Comparison of ENCODE assay signal across 21 cellular contexts in the genomic region with DNA sequence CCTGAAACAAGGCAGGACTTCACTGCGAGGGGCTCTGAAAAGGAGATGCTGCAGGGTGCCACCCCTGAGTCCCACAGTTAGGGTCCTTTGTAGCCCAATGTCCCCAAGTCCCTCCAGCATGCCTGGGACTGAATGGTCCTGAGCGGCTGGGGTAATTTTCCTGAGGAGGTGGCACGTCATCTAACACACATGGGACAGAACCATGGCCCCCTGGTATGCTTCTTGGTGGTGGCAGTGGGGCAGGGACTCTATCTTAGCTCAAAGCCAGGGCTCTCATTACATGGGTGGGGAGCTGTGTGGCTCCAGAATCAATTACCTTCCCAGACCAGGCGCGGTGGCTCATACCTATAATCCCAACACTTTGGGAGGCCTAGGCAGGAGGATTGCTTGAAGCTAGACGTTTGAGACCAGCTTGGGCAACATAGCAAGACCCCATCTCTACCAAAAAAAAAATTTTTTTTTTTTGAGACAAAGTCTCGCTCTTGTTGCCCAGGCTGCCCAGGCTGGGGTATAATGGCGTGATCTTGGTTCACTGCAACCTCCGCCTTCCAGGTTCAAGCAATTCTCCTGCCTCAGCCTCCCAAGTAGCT. TPM values are rescaled to one million over a fixed set of nuclear protein-coding genes. Genes with fewer than 3 reads are reported as not detected.
"Had no signal": no experiment of that assay in that cellular context is flagged by ENCODE, and none has a peak within 500 bp of the region (broad histone marks: within the 10 kb centered on the region; RNA-seq: fewer than 3 reads in every experiment).

No MANE protein-coding gene starts in this region.

- H3K36me3 Mint-ChIP-seq: stimulated activated effector memory CD8-positive, alpha-beta T cell treated with anti-CD3 and anti-CD28 coated beads, Interleukin-12 subunit alpha, Interleukin-12 subunit beta, amount 100 ng/mL, for 72 hours had no signal

- H3K27me3 ChIP-seq: neural progenitor cell, pancreas, right lobe of liver had no signal

- DNase-seq: activated CD4-positive, alpha-beta T cell treated with anti-CD3 and anti-CD28 coated beads, Interleukin-2, amount 10 ng/mL, durations not matched to agents 24 days and 14 days; activated CD8-positive, alpha-beta memory T cell treated with anti-CD3 and anti-CD28 coated beads, Interleukin-2, amount 50 U/mL, for 48 hours; activated CD8-positive, alpha-beta T cell treated with anti-CD3 and anti-CD28 coated beads, Interleukin-2, amount 10 ng/mL, durations not matched to agents 7 days and 5 days; activated gamma-delta T cell; activated T-cell treated with anti-CD3 and anti-CD28 coated beads, Interleukin-2, amount 50 U/mL, for 48 hours; caudate nucleus; endodermal cell; erythroblast; foreskin melanocyte; glutamatergic neuron; kidney; left ventricle myocardium inferior; mammary epithelial cell; pancreas; right lobe of liver; stimulated activated CD4-positive, alpha-beta T cell treated with anti-CD3 and anti-CD28 coated beads, Interleukin-4, amount 100 ng/mL, for 24 hours had no signal

- H3K9me3 ChIP-seq: left ventricle myocardium inferior, pancreas, right lobe of liver, thoracic aorta had no signal

- H3K27ac Mint-ChIP-seq: activated CD4-positive, alpha-beta T cell treated with anti-CD3 and anti-CD28 coated beads, Interleukin-2, amount 10 ng/mL, durations not matched to agents 24 days and 14 days; activated CD8-positive, alpha-beta T cell treated with anti-CD3 and anti-CD28 coated beads, Interleukin-2, amount 10 ng/mL, durations not matched to agents 7 days and 5 days; endodermal cell; stimulated activated effector memory CD8-positive, alpha-beta T cell treated with anti-CD3 and anti-CD28 coated beads, Interleukin-12 subunit alpha, Interleukin-12 subunit beta, amount 100 ng/mL, for 72 hours had no signal

- H3K4me3 Mint-ChIP-seq: activated CD4-positive, alpha-beta T cell treated with anti-CD3 and anti-CD28 coated beads, Interleukin-2, amount 10 ng/mL, durations not matched to agents 24 days and 14 days; activated CD8-positive, alpha-beta T cell treated with anti-CD3 and anti-CD28 coated beads, Interleukin-2, amount 10 ng/mL, durations not matched to agents 7 days and 5 days; endodermal cell; neural progenitor cell; stimulated activated effector memory CD8-positive, alpha-beta T cell treated with anti-CD3 and anti-CD28 coated beads, Interleukin-12 subunit alpha, Interleukin-12 subunit beta, amount 100 ng/mL, for 72 hours had no signal

- H3K4me1 ChIP-seq: left ventricle myocardium inferior, pancreas had no signal

- H3K4me3 ChIP-seq: left ventricle myocardium inferior, neural progenitor cell, pancreas, right lobe of liver, thoracic aorta had no signal

- H3K4me1 Mint-ChIP-seq: activated CD4-positive, alpha-beta T cell treated with anti-CD3 and anti-CD28 coated beads, Interleukin-2, amount 10 ng/mL, durations not matched to agents 24 days and 14 days; stimulated activated effector memory CD8-positive, alpha-beta T cell treated with anti-CD3 and anti-CD28 coated beads, Interleukin-12 subunit alpha, Interleukin-12 subunit beta, amount 100 ng/mL, for 72 hours had no signal

- H3K27ac ChIP-seq: left ventricle myocardium inferior, neural progenitor cell, pancreas, right lobe of liver, thoracic aorta had no signal

- H3K9me3 Mint-ChIP-seq: activated CD4-positive, alpha-beta T cell treated with anti-CD3 and anti-CD28 coated beads, Interleukin-2, amount 10 ng/mL, durations not matched to agents 24 days and 14 days; activated naive CD4-positive, alpha-beta T cell treated with anti-CD3 and anti-CD28 coated beads, Interleukin-2, amount 50 U/mL, for 72 hours; endodermal cell; neural progenitor cell; stimulated activated effector memory CD8-positive, alpha-beta T cell treated with anti-CD3 and anti-CD28 coated beads, Interleukin-12 subunit alpha, Interleukin-12 subunit beta, amount 100 ng/mL, for 72 hours had no signal

- ATAC-seq: activated CD8-positive, alpha-beta T cell treated with anti-CD3 and anti-CD28 coated beads, Interleukin-2, amount 10 ng/mL, durations not matched to agents 7 days and 5 days; activated naive CD4-positive, alpha-beta T cell treated with anti-CD3 and anti-CD28 coated beads, Interleukin-2, amount 50 U/mL, for 72 hours; pancreas; right lobe of liver; stimulated activated effector memory CD8-positive, alpha-beta T cell treated with anti-CD3 and anti-CD28 coated beads, Interleukin-12 subunit alpha, Interleukin-12 subunit beta, amount 100 ng/mL, for 72 hours had no signal

- H3K27me3 Mint-ChIP-seq: activated CD4-positive, alpha-beta T cell treated with anti-CD3 and anti-CD28 coated beads, Interleukin-2, amount 10 ng/mL, durations not matched to agents 24 days and 14 days had no signal

- H3K36me3 ChIP-seq: neural progenitor cell, pancreas, right lobe of liver had no signal

RNA-seq across cellular contexts. Expression of gene SLC7A9, which starts 7.9 kb away (rescaled TPM):
- total RNA-seq: activated CD4-positive, alpha-beta T cell treated with anti-CD3 and anti-CD28 coated beads, Interleukin-2, amount 10 ng/mL, durations not matched to agents 24 days and 14 days; activated naive CD4-positive, alpha-beta T cell treated with anti-CD3 and anti-CD28 coated beads, Interleukin-2, amount 50 U/mL, for 72 hours; left ventricle myocardium inferior; mononuclear cell had no signal
